21 cellular contexts compared by ENCODE assay signal in genomic region chr7:50621206-50621605, GRCh38. TPM values are rescaled to one million over a fixed set of nuclear protein-coding genes. Genes with fewer than 3 reads are reported as not detected.
A peak's percentile ranks its signal among the peaks of the same experiment; 100 is the strongest.
DNase-seq lines count a peak whose midpoint lies in the region; ATAC-seq and TF ChIP-seq lines count a peak whose summit lies in the region.
"Had no signal": no experiment of that assay in that cellular context is flagged by ENCODE, and none has a peak within 500 bp of the region (broad histone marks: within the 10 kb centered on the region; RNA-seq: fewer than 3 reads in every experiment).

No MANE protein-coding gene starts in this region.

- H3K4me1 ChIP-seq in ascending aorta (peaks cover 8 to 28% of the 10 kb centered on the region in 2 donors), left ventricle myocardium inferior (peaks cover 50% of the 10 kb centered on the region), gastroesophageal sphincter (peaks cover 0 to 13% (median 0%) of the 10 kb centered on the region in 3 donors)

- DNase-seq in NCI-H748 (lab: John Stamatoyannopoulos, UW; ENCODE audit: unreplicated experiment) (peak; percentile 15), NCI-H748 treated with DMSO at 0.1 percent for 48 hours (lab: John Stamatoyannopoulos, UW) (no peak), ascending aorta (ENCODE audit: low spot score in 2 of 2) (no peak), left ventricle myocardium inferior (no peak), MG63 (no peak)
- DNase-seq: DMS79 treated with DMSO at 0.1 percent for 48 hours, H7, HFFc6, KBM-7, NCI-H1105 treated with DMSO at 0.1 percent for 48 hours, NCI-H187, NCI-H2107, NCI-H510A, PC-9 had no signal

- no peaks in the 10 kb centered on the region for H3K27me3 ChIP-seq in ascending aorta
- H3K27me3 ChIP-seq in left ventricle myocardium inferior (ENCODE audit: low read depth) = no peaks in the 10 kb centered on the region
- no peaks in the 10 kb centered on the region for H3K27me3 ChIP-seq in gastroesophageal sphincter
- no peaks in the 10 kb centered on the region for H3K27me3 ChIP-seq in MG63

- no peak overlapping the region for H3K4me3 ChIP-seq in ascending aorta
- H3K4me3 ChIP-seq in left ventricle myocardium inferior = no peak overlapping the region
- no peak overlapping the region for H3K4me3 ChIP-seq in gastroesophageal sphincter
- no peak overlapping the region for H3K4me3 ChIP-seq in MG63
- H3K4me3 ChIP-seq: PC-9 had no signal

- TF ChIP-seq POLR2A in gastroesophageal sphincter (IDR thresholded peaks at IDR 0.05) = no peak

- H3K4me3 Mint-ChIP-seq in stimulated activated memory B cell treated with anti-CD40 and anti-IgM and Interleukin-4, amounts not matched to agents 10 μg/mL and 1 μg/mL and 100 μg/mL, for 72 hours = no peak overlapping the region
- H3K4me3 Mint-ChIP-seq: CD14-positive monocyte, HFFc6 had no signal

- TF ChIP-seq EP300 in gastroesophageal sphincter (IDR thresholded peaks at IDR 0.05) = no peak

- H3K9me3 ChIP-seq in ascending aorta (no peaks in the 10 kb centered on the region), left ventricle myocardium inferior (replicated peaks) (no peaks in the 10 kb centered on the region), gastroesophageal sphincter (no peaks in the 10 kb centered on the region), MG63 (no peaks in the 10 kb centered on the region)

- H3K36me3 Mint-ChIP-seq in stimulated activated memory B cell treated with anti-CD40 and anti-IgM and Interleukin-4, amounts not matched to agents 10 μg/mL and 1 μg/mL and 100 μg/mL, for 72 hours = no peaks in the 10 kb centered on the region

- no peak overlapping the region for H3K27ac Mint-ChIP-seq in stimulated activated memory B cell treated with anti-CD40 and anti-IgM and Interleukin-4, amounts not matched to agents 10 μg/mL and 1 μg/mL and 100 μg/mL, for 72 hours
- H3K27ac Mint-ChIP-seq: CD14-positive monocyte, HFFc6 had no signal

- H3K27me3 Mint-ChIP-seq in stimulated activated memory B cell treated with anti-CD40 and anti-IgM and Interleukin-4, amounts not matched to agents 10 μg/mL and 1 μg/mL and 100 μg/mL, for 72 hours = peaks cover 11% of the 10 kb centered on the region

- intact Hi-C loops in ascending aorta (cut with DNase I) (loop anchor here (2.0 kb wide), 1 partner anchor 34 kb away; no protein-coding TSS in a partner anchor), left ventricle myocardium inferior (cut with micrococcal nuclease) (no loop called here)

- WGBS in gastroesophageal sphincter (ENCODE audit: low coverage in 1 of 2), 2 donors = 58 to 78% methylated on average over 4 to 6 of the region's 8 CpGs

- no peaks in the 10 kb centered on the region for H3K4me1 Mint-ChIP-seq in stimulated activated memory B cell treated with anti-CD40 and anti-IgM and Interleukin-4, amounts not matched to agents 10 μg/mL and 1 μg/mL and 100 μg/mL, for 72 hours
- H3K4me1 Mint-ChIP-seq: CD14-positive monocyte had no signal

- peak overlapping the region; percentile 63 to 78 for H3K27ac ChIP-seq in ascending aorta
- H3K27ac ChIP-seq in left ventricle myocardium inferior (replicated peaks) = peak overlapping the region; percentile 83
- peak overlapping the region in 1 of 4 donors; percentile 26 for H3K27ac ChIP-seq in gastroesophageal sphincter
- H3K27ac ChIP-seq: 22Rv1, PC-9, RWPE1 had no signal

- TF ChIP-seq CTCF in ascending aorta (IDR thresholded peaks at IDR 0.05) = no peak
- no peak for TF ChIP-seq CTCF in left ventricle myocardium inferior (IDR thresholded peaks at IDR 0.05; ENCODE audit: borderline replicate concordance)
- TF ChIP-seq CTCF in gastroesophageal sphincter (IDR thresholded peaks at IDR 0.05) = no peak

- peaks cover 3 to 20% of the 10 kb centered on the region in 2 donors for H3K36me3 ChIP-seq in ascending aorta
- H3K36me3 ChIP-seq in left ventricle myocardium inferior = peaks cover 21% of the 10 kb centered on the region
- H3K36me3 ChIP-seq in gastroesophageal sphincter = peaks cover 0 to 34% of the 10 kb centered on the region in 2 donors
- H3K36me3 ChIP-seq in MG63 = peaks cover 12% of the 10 kb centered on the region

- peak; percentile 3 for ATAC-seq in stimulated activated memory B cell treated with anti-CD40 and anti-IgM and Interleukin-4, amounts not matched to agents 10 μg/mL and 1 μg/mL and 100 μg/mL, for 72 hours
- ATAC-seq in GM21390 (IDR thresholded peaks at IDR 0.05; ENCODE audit: unreplicated experiment) (no peak), gastroesophageal sphincter (no peak)
- ATAC-seq: HepG2 had no signal

- no peaks in the 10 kb centered on the region for H3K9me3 Mint-ChIP-seq in stimulated activated memory B cell treated with anti-CD40 and anti-IgM and Interleukin-4, amounts not matched to agents 10 μg/mL and 1 μg/mL and 100 μg/mL, for 72 hours
- H3K9me3 Mint-ChIP-seq: CD14-positive monocyte, HFFc6 had no signal

RNA-seq across cellular contexts. Expression of gene DDC, which starts 56.0 kb away (rescaled TPM):
- total RNA-seq in ascending aorta = not detected
- total RNA-seq in left ventricle myocardium inferior = not detected
- total RNA-seq in gastroesophageal sphincter = not detected
- not detected in 2 replicates for total RNA-seq in MG63 (2014; rRNA removed; shearing (Covaris generic); ENCODE audit: low replicate concordance)
- total RNA-seq: HFFc6, PC-9 had no signal
